ENCODE assay signal across 9 cellular contexts in the genomic region with DNA sequence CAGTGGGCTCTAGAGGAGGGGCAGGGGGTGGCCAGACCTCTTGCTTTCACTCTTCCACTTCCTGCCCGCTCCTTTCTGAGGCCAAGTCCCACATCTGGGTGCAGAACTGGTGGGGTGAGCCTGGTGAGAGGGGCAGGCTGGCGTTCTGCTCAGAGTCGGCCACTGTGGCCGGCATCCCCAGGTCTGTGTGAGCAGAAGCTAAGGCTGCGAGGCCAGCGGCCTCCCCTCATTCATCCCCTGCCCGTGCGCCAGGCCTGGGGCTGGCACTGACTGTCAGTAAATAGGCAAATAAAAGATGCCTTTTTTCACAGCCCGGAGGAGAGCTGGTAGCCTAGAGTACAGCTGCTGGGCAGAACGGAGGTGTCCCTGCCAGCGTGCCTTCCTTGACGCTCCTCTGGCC. TPM values are rescaled to one million over a fixed set of nuclear protein-coding genes. Genes with fewer than 3 reads are reported as not detected.
DNase-seq lines count a peak whose midpoint lies in the region; ATAC-seq and TF ChIP-seq lines count a peak whose summit lies in the region.
"Had no signal": no experiment of that assay in that cellular context is flagged by ENCODE, and none has a peak within 500 bp of the region (broad histone marks: within the 10 kb centered on the region; RNA-seq: fewer than 3 reads in every experiment).

No MANE protein-coding gene starts in this region.

- peaks cover 40% of the 10 kb centered on the region for H3K79me2 ChIP-seq in mammary epithelial cell (ENCODE audit: insufficient read depth, low read length)

- no peaks in the 10 kb centered on the region for H4K20me1 ChIP-seq in mammary epithelial cell (ENCODE audit: insufficient read depth, low read length)

- intact Hi-C loops in mammary epithelial cell (cut with micrococcal nuclease), result no loop called here
- intact Hi-C loops in naive thymus-derived CD4-positive, alpha-beta T cell (cut with micrococcal nuclease), result loop anchor here (2.0 to 5.0 kb wide), 2 partner anchors 73 kb away; no protein-coding TSS in a partner anchor

- H3K27me3 ChIP-seq in mammary epithelial cell (ENCODE audit: insufficient read depth, low read length), result no peaks in the 10 kb centered on the region
- no peaks in the 10 kb centered on the region for H3K27me3 ChIP-seq in naive thymus-derived CD4-positive, alpha-beta T cell (ENCODE audit: control insufficient read depth in 2 of 2, insufficient read depth in 2 of 2, low read length in 2 of 2)

- dilution Hi-C loops in mammary epithelial cell (cut with HindIII; ENCODE audit: low sequenced_read_pairs), result no loop called here

- POLR2A ChIA-PET in naive thymus-derived CD4-positive, alpha-beta T cell (lab: Charles Lee), result interaction anchor here (1.0 kb wide), 1 partner anchor 25 kb away, joined by 3 read pairs; no protein-coding TSS in a partner anchor

- peak overlapping the region; percentile 84 for H3K4me3 Mint-ChIP-seq in HFFc6
- H3K4me3 Mint-ChIP-seq in naive thymus-derived CD4-positive, alpha-beta T cell, result peak overlapping the region; percentile 62 to 87 (median 82)

- H3K4me1 Mint-ChIP-seq in HFFc6 (ENCODE audit: low read depth), result peaks cover 12% of the 10 kb centered on the region
- H3K4me1 Mint-ChIP-seq in naive thymus-derived CD4-positive, alpha-beta T cell, result peaks cover 7 to 21% (median 10%) of the 10 kb centered on the region in 7 donors

- H3K9me3 ChIP-seq in mammary epithelial cell (replicated peaks; ENCODE audit: insufficient read depth, low read length), result no peaks in the 10 kb centered on the region
- no peaks in the 10 kb centered on the region for H3K9me3 ChIP-seq in naive thymus-derived CD4-positive, alpha-beta T cell (ENCODE audit: control insufficient read depth in 2 of 3, low read length in 3 of 3)

- H3K36me3 Mint-ChIP-seq in HFFc6 (ENCODE audit: low read depth), result no peaks in the 10 kb centered on the region
- H3K36me3 Mint-ChIP-seq in naive thymus-derived CD4-positive, alpha-beta T cell, result peaks cover 0 to 5% (median 0%) of the 10 kb centered on the region in 5 donors

- peak overlapping the region; percentile 16 for H3K27ac Mint-ChIP-seq in HFFc6
- H3K27ac Mint-ChIP-seq in naive thymus-derived CD4-positive, alpha-beta T cell, result peak overlapping the region in 3 of 9 donors; percentile 62 to 74 (median 72)

- H3K9me3 Mint-ChIP-seq in HFFc6, result no peaks in the 10 kb centered on the region
- no peaks in the 10 kb centered on the region for H3K9me3 Mint-ChIP-seq in naive thymus-derived CD4-positive, alpha-beta T cell

- no peak for DNase-seq in AG09309 (ENCODE audit: low read depth)
- DNase-seq in HFFc6, result no peak
- no peak for DNase-seq in mammary epithelial cell
- DNase-seq in naive thymus-derived CD4-positive, alpha-beta T cell, result no peak
- DNase-seq in putamen (ENCODE audit: low spot score), result no peak
- no peak for DNase-seq in NCI-H146 (lab: John Stamatoyannopoulos, UW)
- DNase-seq in NCI-H1436 treated with DMSO at 0.1 percent for 48 hours (lab: John Stamatoyannopoulos, UW), result no peak
- DNase-seq: stimulated activated naive CD4-positive, alpha-beta T cell treated with Interleukin-2 at 50 U/mL for 16 hours had no signal

- in situ Hi-C loops in mammary epithelial cell (cut with MboI; ENCODE audit: low sequenced_read_pairs in 2 of 2), result no loop called here

- no peak overlapping the region for H3K27ac ChIP-seq in mammary epithelial cell (ENCODE audit: insufficient read depth, low read depth, low read length)
- no peak overlapping the region for H3K27ac ChIP-seq in naive thymus-derived CD4-positive, alpha-beta T cell (ENCODE audit: low read depth, low read length)

- H3K4me3 ChIP-seq in AG09309 (ENCODE audit: control insufficient read depth, low read depth, low read length) (peak overlapping the region; percentile 52), mammary epithelial cell (replicated peaks in 1 of 3; ENCODE audit: insufficient read depth in 1 of 3, low read depth in 2 of 3, low read length in 3 of 3) (peak overlapping the region in 2 of 3 experiments; percentile 64 to 77)
- no peak overlapping the region for H3K4me3 ChIP-seq in naive thymus-derived CD4-positive, alpha-beta T cell (ENCODE audit: low read length)

- peaks cover 2% of the 10 kb centered on the region for H3K27me3 Mint-ChIP-seq in HFFc6 (ENCODE audit: insufficient read depth)
- H3K27me3 Mint-ChIP-seq in naive thymus-derived CD4-positive, alpha-beta T cell, result peaks cover 9 to 42% (median 12%) of the 10 kb centered on the region in 5 donors

- no peak overlapping the region for H2AFZ ChIP-seq in mammary epithelial cell (ENCODE audit: low read depth, low read length)

- BruUV-seq in mammary epithelial cell (replicated peaks; lab: Mats Ljungman, UMichigan), result no TSS peak

- CTCF ChIA-PET in mammary epithelial cell (lab: Charles Lee; ENCODE audit: low non-redundant PET), result no interaction called here
- CTCF ChIA-PET in naive thymus-derived CD4-positive, alpha-beta T cell (lab: Charles Lee), result interaction anchor here (1.1 kb wide), 1 partner anchor 8 kb away, joined by 3 read pairs; no protein-coding TSS in a partner anchor

- ATAC-seq in naive thymus-derived CD4-positive, alpha-beta T cell, result no peak
- no peak for ATAC-seq in HG02588 (IDR thresholded peaks at IDR 0.05; ENCODE audit: unreplicated experiment)

- H3K4me1 ChIP-seq in mammary epithelial cell (ENCODE audit: insufficient read depth, low read length), result peaks cover 13% of the 10 kb centered on the region
- H3K4me1 ChIP-seq in naive thymus-derived CD4-positive, alpha-beta T cell (ENCODE audit: control insufficient read depth in 2 of 2, insufficient read depth in 2 of 2, low read length in 2 of 2), result peaks cover 10 to 11% of the 10 kb centered on the region in 2 donors

- H3K9ac ChIP-seq in mammary epithelial cell (ENCODE audit: insufficient read depth, low read length), result no peak overlapping the region

- peaks cover 2% of the 10 kb centered on the region for H3K36me3 ChIP-seq in mammary epithelial cell (ENCODE audit: insufficient read depth, low read length)
- peaks cover 0 to 1% (median 0%) of the 10 kb centered on the region in 3 experiments for H3K36me3 ChIP-seq in naive thymus-derived CD4-positive, alpha-beta T cell (ENCODE audit: control insufficient read depth in 2 of 3, insufficient read depth in 3 of 3, low read length in 3 of 3)

- H3K4me2 ChIP-seq in mammary epithelial cell (ENCODE audit: insufficient read depth, low read depth, low read length), result peak overlapping the region; percentile 99

- TF ChIP-seq CTCF in AG09309 (IDR thresholded peaks at IDR 0.05; ENCODE audit: control insufficient read depth, insufficient read depth, low read depth, low read length, missing control alignments), result no peak
- no peak for TF ChIP-seq CTCF in HFFc6 (IDR thresholded peaks at IDR 0.05)
- TF ChIP-seq CTCF in mammary epithelial cell (conservative IDR thresholded peaks at IDR 0.05 in 1 of 2, IDR thresholded peaks at IDR 0.05 in 1 of 2; ENCODE audit: extremely low read depth in 1 of 2, insufficient read depth in 1 of 2, low read depth in 1 of 2, low read length in 2 of 2), result no peak

- 91% methylated on average over 6 of the region's 12 CpGs for WGBS in mammary epithelial cell (ENCODE audit: low coverage, missing lambda C conversion rate)

RNA-seq across cellular contexts. Expression of a gene that starts 1.2 kb away (rescaled TPM):
- 10 to 100 TPM; 59.6 to 69.2 (median 65.9) TPM for total RNA-seq in HFFc6 (2021; fragmentation: NEBNext Ultra II Directional; extraction: Animal tissue kit (Norgen Biotek cat#: 25700))
- total RNA-seq in mammary epithelial cell, result 10 to 100 TPM; 68.3 to 96.1 TPM
- polyA plus RNA-seq in mammary epithelial cell, result 115 TPM
- 45.0 TPM for polyA minus RNA-seq in mammary epithelial cell
- 10 to 100 TPM; 26.7 to 50.3 (median 40.7) TPM for total RNA-seq in naive thymus-derived CD4-positive, alpha-beta T cell
- 10 to 100 TPM; 19.4 to 31.5 TPM for polyA plus RNA-seq in naive thymus-derived CD4-positive, alpha-beta T cell

RNA-seq across cellular contexts. Expression of a gene that starts 26.6 kb away (rescaled TPM):
- 100 to 1,000 TPM; 147 to 212 (median 164) TPM for total RNA-seq in HFFc6 (2021; fragmentation: NEBNext Ultra II Directional; extraction: Animal tissue kit (Norgen Biotek cat#: 25700))
- 100 to 1,000 TPM in 1 of 2 donors, 10 to 100 TPM in 1; 99.5 to 103 TPM for total RNA-seq in mammary epithelial cell
- 110 TPM for polyA plus RNA-seq in mammary epithelial cell
- polyA minus RNA-seq in mammary epithelial cell, result 135 TPM
- total RNA-seq in naive thymus-derived CD4-positive, alpha-beta T cell, result 1 to 10 TPM in 1 of 5 experiments, under 1 TPM in 1, not detected in 3; 0.48 to 2.8 TPM
- polyA plus RNA-seq in naive thymus-derived CD4-positive, alpha-beta T cell, result under 1 TPM in 1 of 2 donors, not detected in 1; 0.22 TPM

RNA-seq across cellular contexts. Expression of a gene that starts 31.1 kb away (rescaled TPM):
- 1 to 10 TPM; 2.1 to 3.2 (median 3.0) TPM for total RNA-seq in HFFc6 (2021; fragmentation: NEBNext Ultra II Directional; extraction: Animal tissue kit (Norgen Biotek cat#: 25700))
- 1 to 10 TPM; 1.7 to 6.8 TPM for total RNA-seq in mammary epithelial cell
- 1.7 TPM for polyA plus RNA-seq in mammary epithelial cell
- polyA minus RNA-seq in mammary epithelial cell, result not detected
- total RNA-seq in naive thymus-derived CD4-positive, alpha-beta T cell, result 10 to 100 TPM; 10.1 to 13.9 (median 11.2) TPM
- polyA plus RNA-seq in naive thymus-derived CD4-positive, alpha-beta T cell, result under 1 TPM; 0.14 to 0.51 TPM

Comparison
In these comparisons a context has a peak if more than half of its experiments do, and no peak if none do; other contexts are left out.
1. RNA of a gene that starts 26.6 kb away (total RNA-seq): 147 to 212 TPM in HFFc6 and 99.5 to 103 TPM in mammary epithelial cell; 0.48 to 2.8 TPM in naive thymus-derived CD4-positive, alpha-beta T cell; every median in the first group is over 10 times any median in the second.